In the genomic region with DNA sequence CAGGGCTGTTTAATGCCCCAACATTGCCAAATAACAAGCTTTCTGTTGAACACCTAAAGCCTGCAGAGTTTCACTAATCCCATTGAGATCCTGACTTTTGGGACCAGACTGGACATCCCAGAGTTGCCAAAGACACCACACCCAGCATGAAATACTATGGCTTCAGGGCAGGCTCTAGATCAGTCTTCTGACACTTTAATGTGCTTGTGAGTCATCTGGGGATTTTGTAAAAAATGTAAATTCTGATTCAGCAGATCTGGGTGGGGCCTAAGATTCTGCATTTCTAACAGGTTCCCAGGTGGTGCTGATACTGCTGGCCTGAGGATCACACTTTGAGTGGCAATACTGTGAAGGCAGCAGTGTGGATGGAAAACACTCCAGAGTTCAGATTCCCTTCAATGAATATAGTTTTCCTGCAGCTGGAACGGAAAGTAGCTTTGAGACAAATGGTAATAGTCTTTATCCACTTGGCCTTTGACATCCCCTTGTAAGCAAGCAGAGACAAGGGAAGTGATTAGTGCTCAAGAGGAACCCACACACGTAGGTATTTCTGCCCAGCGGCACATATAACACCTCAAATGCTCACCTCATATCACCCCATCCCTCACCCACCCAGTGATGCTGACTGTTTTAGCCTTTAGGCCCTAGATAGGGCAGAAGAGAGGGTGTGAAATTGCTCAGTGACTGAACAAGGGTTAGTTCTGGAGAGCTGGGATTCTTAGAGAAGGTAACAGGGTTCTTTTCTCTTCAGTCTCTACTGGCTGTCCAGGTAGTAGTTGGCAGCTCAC, we compare ENCODE assay signal across 10 cellular contexts. TPM values are rescaled to one million over a fixed set of nuclear protein-coding genes. Genes with fewer than 3 reads are reported as not detected.
DNase-seq lines count a peak whose midpoint lies in the region; ATAC-seq and TF ChIP-seq lines count a peak whose summit lies in the region.
"Had no signal": no experiment of that assay in that cellular context is flagged by ENCODE, and none has a peak within 500 bp of the region (broad histone marks: within the 10 kb centered on the region; RNA-seq: fewer than 3 reads in every experiment).

No MANE protein-coding gene starts in this region.

- H3K36me3 ChIP-seq in lung (ENCODE audit: control insufficient read depth in 2 of 2, insufficient read depth in 2 of 2, low read length in 2 of 2) (no peaks in the 10 kb centered on the region), esophagus muscularis mucosa (no peaks in the 10 kb centered on the region)
- H3K36me3 ChIP-seq: cardiac muscle cell had no signal

- ATAC-seq in lung (ENCODE audit: insufficient read depth, low FRiP score) (peak; percentile 67), HG03521 (IDR thresholded peaks at IDR 0.05; ENCODE audit: unreplicated experiment) (no peak), GM19324 (IDR thresholded peaks at IDR 0.05; ENCODE audit: low FRiP score, unreplicated experiment) (no peak)

- intact Hi-C loops in esophagus muscularis mucosa (cut with DNase I): no loop called here

- H3K27ac ChIP-seq in lung (ENCODE audit: low read depth in 1 of 2, low read length in 1 of 2): no peak overlapping the region
- no peak overlapping the region for H3K27ac ChIP-seq in esophagus muscularis mucosa (replicated peaks in 1 of 4)
- H3K27ac ChIP-seq: cardiac muscle cell had no signal

- H3K9me3 ChIP-seq in lung (ENCODE audit: control insufficient read depth in 2 of 2, insufficient read depth in 1 of 2, low read length in 1 of 2) (no peaks in the 10 kb centered on the region), esophagus muscularis mucosa (no peaks in the 10 kb centered on the region)

- H3K27me3 ChIP-seq in lung (ENCODE audit: control insufficient read depth, insufficient read depth): no peaks in the 10 kb centered on the region
- H3K27me3 ChIP-seq in esophagus muscularis mucosa: no peaks in the 10 kb centered on the region
- H3K27me3 ChIP-seq: cardiac muscle cell had no signal

- no peak for TF ChIP-seq EP300 in esophagus muscularis mucosa (IDR thresholded peaks at IDR 0.05)

- TF ChIP-seq POLR2A in esophagus muscularis mucosa (IDR thresholded peaks at IDR 0.05; ENCODE audit: low read depth): no peak

- DNase-seq in ELR (ENCODE audit: low read depth) (peak; percentile 88), HFF-Myc (ENCODE audit: extremely low read depth, low read depth) (peak; percentile 45), SK-MEL-5 (ENCODE audit: low read depth, low spot score) (peak; percentile 42), lung (ENCODE audit: low spot score) (no peak), esophagus muscularis mucosa (ENCODE audit: extremely low spot score) (no peak), superior temporal gyrus (ENCODE audit: extremely low spot score) (no peak)
- DNase-seq: NCI-H82 had no signal

- TF ChIP-seq CTCF in HFF-Myc (IDR thresholded peaks at IDR 0.05; ENCODE audit: low read depth, low read length, missing control alignments): no peak
- no peak for TF ChIP-seq CTCF in lung (IDR thresholded peaks at IDR 0.05; ENCODE audit: control extremely low read depth, extremely low read depth)
- TF ChIP-seq CTCF in esophagus muscularis mucosa (IDR thresholded peaks at IDR 0.05): no peak

- 60 to 80% methylated on average over 3 of the region's 3 CpGs for WGBS in lung, 2 donors
- 54% methylated on average over 3 of the region's 3 CpGs for WGBS in esophagus muscularis mucosa

- in situ Hi-C loops in SK-MEL-5 (cut with HindIII; ENCODE audit: low pct_unique_long_range_greater_than_20kb, low sequenced_read_pairs): no loop called here

- H3K4me1 ChIP-seq in lung (ENCODE audit: control insufficient read depth in 2 of 2, insufficient read depth in 2 of 2, low read length in 2 of 2) (peaks cover 6 to 15% of the 10 kb centered on the region in 2 donors), esophagus muscularis mucosa (peaks cover 0 to 10% (median 5%) of the 10 kb centered on the region in 4 donors)

- H3K4me3 ChIP-seq in HFF-Myc (replicated peaks; ENCODE audit: low read depth, low read length): no peak overlapping the region
- no peak overlapping the region for H3K4me3 ChIP-seq in lung
- H3K4me3 ChIP-seq in esophagus muscularis mucosa: no peak overlapping the region
- H3K4me3 ChIP-seq: cardiac muscle cell had no signal

RNA-seq across cellular contexts. Expression of a gene that starts 51.4 kb away (rescaled TPM):
- total RNA-seq in SK-MEL-5 (2014; rRNA removed; shearing (Covaris generic)): 46.1 and 55.2 TPM in 2 replicates
- 37.7 and 40.5 TPM in 2 replicates for polyA plus RNA-seq in SK-MEL-5 (2015; cell fraction: cytosol; rRNA removed)
- polyA plus RNA-seq in SK-MEL-5 (2015; cell fraction: nucleus; rRNA removed): 13.2 and 16.4 TPM in 2 replicates
- 10 to 100 TPM; 43.4 to 64.9 TPM for total RNA-seq in lung
- 10 to 100 TPM; 11.0 to 17.8 TPM for polyA plus RNA-seq in lung
- total RNA-seq in esophagus muscularis mucosa: 10 to 100 TPM; 30.3 to 35.4 (median 31.3) TPM

Comparison
In these comparisons a context has a peak if more than half of its experiments do, and no peak if none do; other contexts are left out.
1. DNase-seq: peak in ELR (single experiment), HFF-Myc (single experiment) and SK-MEL-5 (single experiment); none in lung (single experiment), esophagus muscularis mucosa (single experiment) and superior temporal gyrus (single experiment).